9 cellular contexts compared by ENCODE assay signal in the genomic region with DNA sequence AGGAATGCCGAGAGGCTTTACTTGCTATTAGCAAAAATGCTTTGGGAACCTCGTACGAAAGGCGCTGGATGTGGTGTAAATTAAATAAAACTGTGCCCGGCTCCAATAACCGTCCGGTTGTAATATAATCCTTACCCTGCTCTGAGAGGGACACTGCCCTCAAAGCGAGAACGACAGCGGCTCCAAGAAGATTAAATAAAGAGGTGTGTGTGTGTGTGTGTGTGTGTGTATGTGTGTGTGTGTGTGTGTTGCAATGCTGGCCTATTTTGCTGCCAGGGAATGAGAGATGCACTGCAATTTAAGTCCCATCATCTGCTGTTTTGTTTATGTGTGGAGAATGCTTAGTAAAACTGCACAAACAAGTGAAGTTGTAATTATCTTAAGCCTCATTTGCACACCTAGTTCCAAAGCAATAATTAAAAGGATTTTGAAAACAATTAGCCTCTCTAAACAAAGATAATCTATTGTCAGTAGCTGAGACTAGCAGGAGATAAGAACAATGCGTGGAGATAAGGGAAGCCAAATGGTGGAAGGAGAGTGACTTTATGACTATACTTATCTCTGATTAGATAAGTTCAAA. TPM values are rescaled to one million over a fixed set of nuclear protein-coding genes. Genes with fewer than 3 reads are reported as not detected.
DNase-seq lines count a peak whose midpoint lies in the region; ATAC-seq and TF ChIP-seq lines count a peak whose summit lies in the region.
"Had no signal": no experiment of that assay in that cellular context is flagged by ENCODE, and none has a peak within 500 bp of the region (broad histone marks: within the 10 kb centered on the region; RNA-seq: fewer than 3 reads in every experiment).

No MANE protein-coding gene starts in this region.

- H3K36me3 Mint-ChIP-seq in T-helper 17 cell (ENCODE audit: low read depth) = peaks cover 8% of the 10 kb centered on the region
- H3K36me3 Mint-ChIP-seq in immature natural killer cell = no peaks in the 10 kb centered on the region

- H3K4me3 ChIP-seq in AG10803 (ENCODE audit: low read length) = peak overlapping the region; percentile 70
- H3K4me3 ChIP-seq in HFF-Myc (replicated peaks; ENCODE audit: low read depth, low read length) = peak overlapping the region; percentile 69

- H3K9me3 ChIP-seq in T-helper 17 cell (ENCODE audit: control insufficient read depth, low read length, poor library complexity, severe bottlenecking) = no peaks in the 10 kb centered on the region

- H3K27me3 Mint-ChIP-seq in T-helper 17 cell = peaks cover 94% of the 10 kb centered on the region
- peaks cover 33 to 56% (median 37%) of the 10 kb centered on the region in 3 donors for H3K27me3 Mint-ChIP-seq in immature natural killer cell (ENCODE audit: low read depth in 3 of 3)

- DNase-seq in AG10803 (ENCODE audit: low read depth) = peak; percentile 47
- DNase-seq in HFF-Myc (ENCODE audit: extremely low read depth, low read depth) = no peak
- DNase-seq in T-helper 17 cell = no peak
- DNase-seq in immature natural killer cell = no peak
- no peak for DNase-seq in GM19240 (ENCODE audit: insufficient read length, low spot score)
- DNase-seq in superior temporal gyrus (ENCODE audit: extremely low spot score) = no peak
- DNase-seq: GDM1 had no signal

- no peak for TF ChIP-seq CTCF in AG10803 (conservative IDR thresholded peaks at IDR 0.05; ENCODE audit: low read length)
- TF ChIP-seq CTCF in HFF-Myc (IDR thresholded peaks at IDR 0.05; ENCODE audit: low read depth, low read length, missing control alignments) = no peak

- ATAC-seq in T-helper 17 cell (no peak), HG03571 (IDR thresholded peaks at IDR 0.05; ENCODE audit: unreplicated experiment) (no peak), HG02852 (IDR thresholded peaks at IDR 0.05; ENCODE audit: unreplicated experiment) (no peak)

- H3K4me1 Mint-ChIP-seq in T-helper 17 cell = peaks cover 44% of the 10 kb centered on the region
- peaks cover 24 to 26% of the 10 kb centered on the region in 2 donors for H3K4me1 Mint-ChIP-seq in immature natural killer cell

- H3K4me3 Mint-ChIP-seq in T-helper 17 cell (peak overlapping the region; percentile 49), immature natural killer cell (peak overlapping the region in 3 of 5 donors; percentile 20 to 58 (median 36))

- H3K9me3 Mint-ChIP-seq in immature natural killer cell = peaks cover 0 to 4% (median 0%) of the 10 kb centered on the region in 6 donors

- H3K27ac Mint-ChIP-seq in T-helper 17 cell (no peak overlapping the region), immature natural killer cell (no peak overlapping the region)

RNA-seq across cellular contexts. Expression of a gene that starts 1.2 kb away (rescaled TPM):
- total RNA-seq in T-helper 17 cell = not detected
- polyA plus RNA-seq in immature natural killer cell = not detected
